ENCODE assay signal across 1 cellular context in the genomic region with DNA sequence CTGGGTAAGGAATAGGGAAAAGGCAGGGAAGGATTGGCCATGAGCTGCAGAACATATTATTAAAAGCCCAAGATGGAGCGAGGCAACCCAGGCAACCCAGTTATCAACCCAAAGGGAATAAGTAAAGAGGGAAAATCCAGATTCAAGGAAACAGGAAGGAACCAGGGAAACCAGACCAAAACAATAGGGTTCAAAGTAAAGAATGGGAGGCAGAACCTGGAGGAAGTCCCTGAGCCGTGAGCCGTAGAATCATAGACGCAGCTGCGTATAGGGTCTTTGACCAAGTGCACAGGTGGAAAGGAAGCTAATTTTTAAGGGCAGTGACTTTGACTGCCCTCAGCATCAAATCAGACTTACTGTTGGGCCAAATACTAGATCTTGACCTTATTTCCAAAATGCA.
TF ChIP-seq lines count a peak whose summit lies in the region.

No MANE protein-coding gene starts in this region.

TF ChIP-seq in H1, 55 proteins besides CTCF, POLR2A, EP300 and RAD21 (continued from another document):
- no peak for TF ChIP-seq RFX5 (IDR thresholded peaks at IDR 0.05; ENCODE audit: borderline replicate concordance, low read depth, low read length)
- no peak for TF ChIP-seq ZNF274 (IDR thresholded peaks at IDR 0.05; ENCODE audit: borderline replicate concordance, extremely low read depth, low read length)
